ENCODE assay signal across 9 cellular contexts in the genomic region with DNA sequence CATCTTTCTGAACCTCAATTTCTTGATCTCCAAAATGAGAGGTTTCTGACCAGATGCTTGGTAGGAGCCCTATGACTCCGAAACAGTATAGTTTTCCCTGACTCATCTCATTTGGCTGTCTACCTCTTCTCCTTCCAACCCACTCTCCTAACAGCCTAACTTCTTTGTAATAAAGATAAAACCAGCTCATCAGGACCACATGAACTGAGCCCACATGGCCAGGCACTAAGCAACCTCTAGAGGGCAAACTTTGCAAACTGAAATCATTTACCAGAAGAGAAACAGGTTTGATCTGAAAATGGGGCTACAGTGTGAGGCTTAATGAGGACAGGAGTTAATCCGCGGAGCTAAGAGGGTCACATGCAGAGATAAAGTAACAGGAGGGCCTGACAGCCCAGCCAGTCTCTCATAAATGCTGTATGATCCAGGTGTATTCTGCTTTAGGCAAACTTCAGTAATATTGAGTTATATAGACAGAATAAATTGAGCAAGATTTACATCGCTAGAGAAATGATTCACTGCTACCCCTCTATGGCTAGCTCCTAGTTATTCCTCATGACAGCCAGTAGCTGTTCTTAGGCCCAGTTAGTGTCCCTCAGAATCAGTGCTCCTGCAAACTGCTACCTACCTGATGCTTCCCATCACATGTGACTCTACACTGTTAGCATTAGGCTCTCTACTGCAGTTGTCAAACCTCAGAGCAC.
DNase-seq lines count a peak whose midpoint lies in the region; ATAC-seq, FAIRE-seq and TF ChIP-seq lines count a peak whose summit lies in the region.
"Had no signal": no experiment of that assay in that cellular context is flagged by ENCODE, and none has a peak within 500 bp of the region (broad histone marks: within the 10 kb centered on the region; RNA-seq: fewer than 3 reads in every experiment).

No MANE protein-coding gene starts in this region.

- H3K27me3 ChIP-seq in CD8-positive, alpha-beta T cell (ENCODE audit: insufficient read depth, low read length): no peaks in the 10 kb centered on the region
- H3K27me3 ChIP-seq in endodermal cell (ENCODE audit: control insufficient read depth, insufficient read depth, low read length, poor library complexity, severe bottlenecking) (no peaks in the 10 kb centered on the region), mesendoderm (ENCODE audit: insufficient read depth, low read length, poor library complexity) (no peaks in the 10 kb centered on the region)

- peaks cover 4% of the 10 kb centered on the region for H3K27me3 Mint-ChIP-seq in CD8-positive, alpha-beta T cell (ENCODE audit: low read depth)
- no peaks in the 10 kb centered on the region for H3K27me3 Mint-ChIP-seq in activated CD4-positive, alpha-beta T cell treated with anti-CD3 and anti-CD28 coated beads for 36 hours
- no peaks in the 10 kb centered on the region for H3K27me3 Mint-ChIP-seq in endodermal cell (ENCODE audit: insufficient read depth)
- H3K27me3 Mint-ChIP-seq: activated naive CD8-positive, alpha-beta T cell had no signal

- no peak overlapping the region for H3K4ac ChIP-seq in mesendoderm (ENCODE audit: low read depth, low read length)

- H2BK120ac ChIP-seq in mesendoderm (ENCODE audit: low read depth, low read length): no peak overlapping the region

- H3K79me1 ChIP-seq in mesendoderm (ENCODE audit: low read length): no peaks in the 10 kb centered on the region

- no peaks in the 10 kb centered on the region for H3K79me2 ChIP-seq in mesendoderm (ENCODE audit: control insufficient read depth, insufficient read depth, low read length)

- no peak overlapping the region for H4K8ac ChIP-seq in mesendoderm (ENCODE audit: low read depth, low read length)

- no peak overlapping the region for H3K23ac ChIP-seq in mesendoderm (ENCODE audit: low read length)

- H3K4me1 ChIP-seq in CD8-positive, alpha-beta T cell (ENCODE audit: insufficient read depth, low read length): no peaks in the 10 kb centered on the region
- H3K4me1 ChIP-seq in endodermal cell (ENCODE audit: control insufficient read depth, insufficient read depth, low read length) (peaks cover 3% of the 10 kb centered on the region), mesendoderm (ENCODE audit: control insufficient read depth, low read depth, low read length) (no peaks in the 10 kb centered on the region)

- H3K56ac ChIP-seq in mesendoderm (ENCODE audit: low read length): no peak overlapping the region

- TF ChIP-seq CTCF in CD8-positive, alpha-beta T cell (IDR thresholded peaks at IDR 0.05): peak; percentile 82
- TF ChIP-seq CTCF in endodermal cell (conservative IDR thresholded peaks at IDR 0.05): peak; percentile 92

- FAIRE-seq in GM19239 (lab: Jason Lieb, UNC): peak; percentile 85

- POLR2A ChIA-PET in CD8-positive, alpha-beta T cell (lab: Charles Lee): no interaction called here
- POLR2A ChIA-PET in activated CD4-positive, alpha-beta T cell treated with anti-CD3 and anti-CD28 coated beads for 36 hours (lab: Charles Lee): interaction anchor here (1.2 kb wide), 1 partner anchor 63 kb away, joined by 3 read pairs; no protein-coding TSS in a partner anchor

- H3K36me3 ChIP-seq in CD8-positive, alpha-beta T cell (ENCODE audit: insufficient read depth, low read length): no peaks in the 10 kb centered on the region
- H3K36me3 ChIP-seq in endodermal cell (ENCODE audit: control insufficient read depth, insufficient read depth, low read length) (peaks cover 77% of the 10 kb centered on the region), mesendoderm (ENCODE audit: control insufficient read depth, insufficient read depth, low read length) (no peaks in the 10 kb centered on the region)

- no peak overlapping the region for H2AK5ac ChIP-seq in mesendoderm (ENCODE audit: low read length)

- no peaks in the 10 kb centered on the region for H3K9me3 Mint-ChIP-seq in CD8-positive, alpha-beta T cell
- no peaks in the 10 kb centered on the region for H3K9me3 Mint-ChIP-seq in activated CD4-positive, alpha-beta T cell treated with anti-CD3 and anti-CD28 coated beads for 36 hours (ENCODE audit: low read depth)
- H3K9me3 Mint-ChIP-seq in endodermal cell: no peaks in the 10 kb centered on the region

- no peak overlapping the region for H3K4me3 Mint-ChIP-seq in CD8-positive, alpha-beta T cell
- no peak overlapping the region for H3K4me3 Mint-ChIP-seq in activated CD4-positive, alpha-beta T cell treated with anti-CD3 and anti-CD28 coated beads for 36 hours
- H3K4me3 Mint-ChIP-seq in endodermal cell: no peak overlapping the region
- H3K4me3 Mint-ChIP-seq: activated naive CD8-positive, alpha-beta T cell had no signal

- no peak overlapping the region for H3K27ac ChIP-seq in CD8-positive, alpha-beta T cell (ENCODE audit: low read depth, low read length)
- H3K27ac ChIP-seq in endodermal cell (ENCODE audit: low read depth, low read length) (no peak overlapping the region), mesendoderm (ENCODE audit: low read depth, low read length) (no peak overlapping the region)

- H3K27ac Mint-ChIP-seq in CD8-positive, alpha-beta T cell: no peak overlapping the region
- H3K27ac Mint-ChIP-seq in activated CD4-positive, alpha-beta T cell treated with anti-CD3 and anti-CD28 coated beads for 36 hours: no peak overlapping the region
- peak overlapping the region; percentile 44 for H3K27ac Mint-ChIP-seq in endodermal cell
- H3K27ac Mint-ChIP-seq: activated naive CD8-positive, alpha-beta T cell had no signal

- peak; percentile 91 for ATAC-seq in CD8-positive, alpha-beta T cell
- ATAC-seq in HG03354 (IDR thresholded peaks at IDR 0.05; ENCODE audit: poor library complexity, severe bottlenecking, unreplicated experiment): peak; percentile 92
- ATAC-seq in activated CD4-positive, alpha-beta T cell treated with anti-CD3 and anti-CD28 coated beads for 36 hours: peak; percentile 94

- H3K4me1 Mint-ChIP-seq in CD8-positive, alpha-beta T cell (ENCODE audit: low read depth): peaks cover 4% of the 10 kb centered on the region
- peaks cover 7% of the 10 kb centered on the region for H3K4me1 Mint-ChIP-seq in activated CD4-positive, alpha-beta T cell treated with anti-CD3 and anti-CD28 coated beads for 36 hours
- peaks cover 29% of the 10 kb centered on the region for H3K4me1 Mint-ChIP-seq in endodermal cell

- no peak overlapping the region for H2BK5ac ChIP-seq in mesendoderm (ENCODE audit: low read length)

- no peaks in the 10 kb centered on the region for H3K9me3 ChIP-seq in CD8-positive, alpha-beta T cell (ENCODE audit: low read length)
- H3K9me3 ChIP-seq in endodermal cell (ENCODE audit: control insufficient read depth, low read length): no peaks in the 10 kb centered on the region

- CTCF ChIA-PET in CD8-positive, alpha-beta T cell (lab: Charles Lee): interaction anchor here (0.5 to 5.7 kb wide), 29 partner anchors 9 to 724 kb away, joined by 3 to 68 read pairs (median 3); no protein-coding TSS in a partner anchor
- CTCF ChIA-PET in activated CD4-positive, alpha-beta T cell treated with anti-CD3 and anti-CD28 coated beads for 36 hours (lab: Charles Lee): interaction anchor here (0.5 to 1.9 kb wide), 34 partner anchors 9 to 559 kb away, joined by 3 to 7 read pairs (median 3); partner anchors contain the start of gene ABCA1

- intact Hi-C loops in CD8-positive, alpha-beta T cell (cut with DNase I, micrococcal nuclease): loop anchor here (1.0 to 5.0 kb wide), 4 partner anchors 294 to 854 kb away; no protein-coding TSS in a partner anchor
- intact Hi-C loops in activated CD4-positive, alpha-beta T cell treated with anti-CD3 and anti-CD28 coated beads for 36 hours (cut with DNase I, micrococcal nuclease): loop anchor here (1.0 to 10.0 kb wide), 5 partner anchors 59 to 552 kb away; no protein-coding TSS in a partner anchor

- H3K4me2 ChIP-seq in mesendoderm (ENCODE audit: low read length): no peak overlapping the region

- 38 to 39% methylated on average over 4 of the region's 4 CpGs for WGBS in endodermal cell (ENCODE audit: insufficient coverage in 1 of 2, insufficient read length in 1 of 2), 2 experiments
- no CpG with 5 or more reads among the region's 4 CpGs for WGBS in mesendoderm (ENCODE audit: extremely low coverage, insufficient coverage, low lambda C conversion rate)

- H3K36me3 Mint-ChIP-seq in CD8-positive, alpha-beta T cell: peaks cover 4% of the 10 kb centered on the region
- H3K36me3 Mint-ChIP-seq in activated CD4-positive, alpha-beta T cell treated with anti-CD3 and anti-CD28 coated beads for 36 hours (ENCODE audit: low read depth): no peaks in the 10 kb centered on the region
- peaks cover 19% of the 10 kb centered on the region for H3K36me3 Mint-ChIP-seq in endodermal cell (ENCODE audit: low read depth)

- peak overlapping the region; percentile 25 for H3K18ac ChIP-seq in mesendoderm (ENCODE audit: low read length)

- H3K4me3 ChIP-seq in CD8-positive, alpha-beta T cell (ENCODE audit: low read depth, low read length): no peak overlapping the region
- H3K4me3 ChIP-seq in endodermal cell (ENCODE audit: low read length): no peak overlapping the region
- no peak overlapping the region for H3K4me3 ChIP-seq in mesendoderm (ENCODE audit: low read length)

- H2BK15ac ChIP-seq in mesendoderm (replicated peaks; ENCODE audit: low read depth): no peak overlapping the region

- H3K9ac ChIP-seq in endodermal cell (ENCODE audit: extremely low read depth, low read length, poor library complexity, severe bottlenecking): no peak overlapping the region
- no peak overlapping the region for H3K9ac ChIP-seq in mesendoderm (ENCODE audit: low read length)

- H4K5ac ChIP-seq in mesendoderm (ENCODE audit: low read length): no peak overlapping the region

- DNase-seq in CD8-positive, alpha-beta T cell: peak; percentile 9 to 52 (median 27)
- DNase-seq in GM19239 (ENCODE audit: insufficient read length, low spot score) (peak; percentile 56), NCI-H226 (peak; percentile 73), endodermal cell (peak; percentile 85), mesendoderm (peak; percentile 92)
- peak; percentile 62 for DNase-seq in activated CD4-positive, alpha-beta T cell treated with anti-CD3 and anti-CD28 coated beads for 36 hours
- DNase-seq in stimulated activated naive CD4-positive, alpha-beta T cell (lab: John Stamatoyannopoulos, UW): peak in 5 of 6 experiments; percentile 8 to 70 (median 44)

Comparison
In these comparisons a context has a peak if more than half of its experiments do, and no peak if none do; other contexts are left out.
1. DNase-seq: peak in every context shown above with its lines; median percentile 92 in mesendoderm; 85 in endodermal cell; 73 in NCI-H226; 62 in activated CD4-positive, alpha-beta T cell treated with anti-CD3 and anti-CD28 coated beads for 36 hours; 56 in GM19239; 44 in stimulated activated naive CD4-positive, alpha-beta T cell; 27 in CD8-positive, alpha-beta T cell.